In genomic region chr1:2927393-2927792, GRCh38 we compare ENCODE assay signal across 29 cellular contexts.
A peak's percentile ranks its signal among the peaks of the same experiment; 100 is the strongest.
DNase-seq lines count a peak whose midpoint lies in the region; ATAC-seq and TF ChIP-seq lines count a peak whose summit lies in the region.
"Had no signal": no experiment of that assay in that cellular context is flagged by ENCODE, and none has a peak within 500 bp of the region (broad histone marks: within the 10 kb centered on the region; RNA-seq: fewer than 3 reads in every experiment).

No MANE protein-coding gene starts in this region.

- TF ChIP-seq CTCF in coronary artery (IDR thresholded peaks at IDR 0.05): no peak

- DNase-seq in NOMO-1 treated with DMSO at 0.1 percent for 48 hours (lab: John Stamatoyannopoulos, UW; ENCODE audit: unreplicated experiment): peak; percentile 82
- peak; percentile 83 for DNase-seq in coronary artery (ENCODE audit: low spot score)
- no peak for DNase-seq in stimulated activated naive B cell treated with anti-CD40 and anti-IgM and Interleukin-4, amounts not matched to agents 10 μg/mL and 1 μg/mL and 100 μg/mL, for 72 hours
- DNase-seq in stimulated activated naive CD4-positive, alpha-beta T cell (lab: John Stamatoyannopoulos, UW): no peak
- DNase-seq in NCI-H510A treated with DMSO at 0.1 percent for 48 hours (lab: John Stamatoyannopoulos, UW): no peak
- no peak for DNase-seq in HCEC 1CT
- DNase-seq: CD8-positive, alpha-beta memory T cell; DMS 273 treated with DMSO at 0.1 percent for 48 hours; DMS79; EL; GDM1; GM23248; H7; HFFc6; IMR-90; KG1; MG63; NCI-H1048; NCI-H1417; NCI-H1694; NCI-H2029 treated with DMSO at 0.1 percent for 48 hours; NCI-H446 treated with DMSO at 0.1 percent for 48 hours; NCI-H526 treated with DMSO at 0.1 percent for 48 hours; PC-9; Right ventricle myocardium superior had no signal

- peaks cover 0 to 2% of the 10 kb centered on the region in 2 donors for H3K4me1 Mint-ChIP-seq in stimulated activated naive B cell treated with anti-CD40 and anti-IgM and Interleukin-4, amounts not matched to agents 10 μg/mL and 1 μg/mL and 100 μg/mL, for 72 hours
- H3K4me1 Mint-ChIP-seq: CD8-positive, alpha-beta memory T cell had no signal

- peak; percentile 56 to 69 for ATAC-seq in stimulated activated naive B cell treated with anti-CD40 and anti-IgM and Interleukin-4, amounts not matched to agents 10 μg/mL and 1 μg/mL and 100 μg/mL, for 72 hours (replicated peaks)
- no peak for ATAC-seq in HG02840 (IDR thresholded peaks at IDR 0.05; ENCODE audit: low FRiP score, unreplicated experiment)

- H3K27me3 Mint-ChIP-seq in stimulated activated naive B cell treated with anti-CD40 and anti-IgM and Interleukin-4, amounts not matched to agents 10 μg/mL and 1 μg/mL and 100 μg/mL, for 72 hours: peaks cover 13 to 20% of the 10 kb centered on the region in 2 donors
- H3K27me3 Mint-ChIP-seq: B cell had no signal

- H3K27ac Mint-ChIP-seq in stimulated activated naive B cell treated with anti-CD40 and anti-IgM and Interleukin-4, amounts not matched to agents 10 μg/mL and 1 μg/mL and 100 μg/mL, for 72 hours: no peak overlapping the region
- H3K27ac Mint-ChIP-seq: B cell; CD8-positive, alpha-beta memory T cell; HFFc6 had no signal

- peak overlapping the region; percentile 88 to 92 for H3K27ac ChIP-seq in coronary artery
- H3K27ac ChIP-seq: C4-2B, GM23248, PC-9, SJSA1 had no signal

- H3K36me3 Mint-ChIP-seq in stimulated activated naive B cell treated with anti-CD40 and anti-IgM and Interleukin-4, amounts not matched to agents 10 μg/mL and 1 μg/mL and 100 μg/mL, for 72 hours: no peaks in the 10 kb centered on the region
- H3K36me3 Mint-ChIP-seq: CD8-positive, alpha-beta memory T cell had no signal

- H3K9me3 Mint-ChIP-seq in stimulated activated naive B cell treated with anti-CD40 and anti-IgM and Interleukin-4, amounts not matched to agents 10 μg/mL and 1 μg/mL and 100 μg/mL, for 72 hours: no peaks in the 10 kb centered on the region
- H3K9me3 Mint-ChIP-seq: CD8-positive, alpha-beta memory T cell had no signal

- H3K4me3 ChIP-seq in coronary artery: peak overlapping the region; percentile 39
- H3K4me3 ChIP-seq: GM23248, MG63, PC-9, SJSA1 had no signal

- H3K4me3 Mint-ChIP-seq in stimulated activated naive B cell treated with anti-CD40 and anti-IgM and Interleukin-4, amounts not matched to agents 10 μg/mL and 1 μg/mL and 100 μg/mL, for 72 hours: no peak overlapping the region
- H3K4me3 Mint-ChIP-seq: B cell; CD8-positive, alpha-beta memory T cell; HFFc6 had no signal

Comparison
In these comparisons a context has a peak if more than half of its experiments do, and no peak if none do; other contexts are left out.
1. DNase-seq: peak in NOMO-1 treated with DMSO at 0.1 percent for 48 hours (single experiment) and coronary artery (single experiment); none in stimulated activated naive B cell treated with anti-CD40 and anti-IgM and Interleukin-4, amounts not matched to agents 10 μg/mL and 1 μg/mL and 100 μg/mL, for 72 hours (single experiment), stimulated activated naive CD4-positive, alpha-beta T cell (0 of 6), NCI-H510A treated with DMSO at 0.1 percent for 48 hours (single experiment) and HCEC 1CT (single experiment).